Comparison of ENCODE assay signal across 8 cellular contexts in genomic region chr7:24979470-24979862, GRCh38. TPM values are rescaled to one million over a fixed set of nuclear protein-coding genes. Genes with fewer than 3 reads are reported as not detected.
A peak's percentile ranks its signal among the peaks of the same experiment; 100 is the strongest.
DNase-seq lines count a peak whose midpoint lies in the region; ATAC-seq, FAIRE-seq and TF ChIP-seq lines count a peak whose summit lies in the region.

No MANE protein-coding gene starts in this region.

- peaks cover 32% of the 10 kb centered on the region for H4K20me1 ChIP-seq in DND-41 (ENCODE audit: insufficient read depth, low read length)

- H2AFZ ChIP-seq in DND-41 (ENCODE audit: low read depth, low read length), result peak overlapping the region; percentile 75

- in situ Hi-C loops in G401 (cut with HindIII; ENCODE audit: low sequenced_read_pairs), result no loop called here

- H3K9ac ChIP-seq in DND-41 (ENCODE audit: low read depth, low read length), result peak overlapping the region; percentile 78
- peak overlapping the region; percentile 79 for H3K9ac ChIP-seq in iPS-15b (ENCODE audit: low read depth, low read length)

- H3K36me3 ChIP-seq in DND-41 (ENCODE audit: insufficient read depth, low read length), result no peaks in the 10 kb centered on the region; the same call in 1 of the 2 replicates
- no peaks in the 10 kb centered on the region for H3K36me3 ChIP-seq in iPS-15b (ENCODE audit: control insufficient read depth, insufficient read depth, low read length)
- no peaks in the 10 kb centered on the region for H3K36me3 ChIP-seq in small intestine (ENCODE audit: control insufficient read depth in 2 of 2, insufficient read depth in 2 of 2, low read length in 2 of 2)

- no peaks in the 10 kb centered on the region for H3K27me3 Mint-ChIP-seq in T-helper 17 cell

- H3K4me3 ChIP-seq in DND-41 (ENCODE audit: low read depth in 1 of 2, low read length in 2 of 2), result peak overlapping the region; percentile 65 to 71; a peak in 3 of 4 replicates
- peak overlapping the region; percentile 68 for H3K4me3 ChIP-seq in iPS-15b (ENCODE audit: low read depth, low read length)
- H3K4me3 ChIP-seq in small intestine (ENCODE audit: low read depth in 1 of 2, low read length in 2 of 2), result peak overlapping the region; percentile 82 to 93

- peaks cover 54% of the 10 kb centered on the region for H3K79me2 ChIP-seq in DND-41 (ENCODE audit: insufficient read depth, low read length)

- 0% methylated on average over 28 to 42 of the region's 42 CpGs for WGBS in small intestine, 3 donors

- H3K27ac ChIP-seq in DND-41 (ENCODE audit: low read length) (peak overlapping the region; percentile 73), angular gyrus (ENCODE audit: low read depth, low read length) (peak overlapping the region; percentile 63), small intestine (ENCODE audit: low read depth in 1 of 2, low read length in 1 of 2) (peak overlapping the region; percentile 88 to 92)

- FAIRE-seq in small intestine (lab: Jason Lieb, UNC), result no peak

- TF ChIP-seq CTCF in DND-41 (IDR thresholded peaks at IDR 0.05; ENCODE audit: borderline replicate concordance, extremely low read depth, low read length, poor library complexity, severe bottlenecking), result peak; percentile 42

- peak overlapping the region; percentile 96 for H3K4me3 Mint-ChIP-seq in T-helper 17 cell

- no peaks in the 10 kb centered on the region for H3K36me3 Mint-ChIP-seq in T-helper 17 cell (ENCODE audit: low read depth)

- DNase-seq in DND-41, result peak; percentile 84
- peak; percentile 68 for DNase-seq in HT1080 (ENCODE audit: low read depth)
- DNase-seq in T-helper 17 cell, result peak; percentile 64 to 72 (median 70)
- DNase-seq in small intestine, result peak; percentile 72
- no peak for DNase-seq in G401 (ENCODE audit: low spot score)

- H3K27me3 ChIP-seq in DND-41 (ENCODE audit: insufficient read depth, low read length, poor library complexity), result peaks cover 14% of the 10 kb centered on the region
- H3K27me3 ChIP-seq in iPS-15b (ENCODE audit: control insufficient read depth, insufficient read depth, low read length), result peaks cover 39% of the 10 kb centered on the region
- H3K27me3 ChIP-seq in small intestine (ENCODE audit: control insufficient read depth in 2 of 2, insufficient read depth in 2 of 2, low read length in 2 of 2), result no peaks in the 10 kb centered on the region

- peaks cover 56% of the 10 kb centered on the region for H3K4me1 Mint-ChIP-seq in T-helper 17 cell

- no peaks in the 10 kb centered on the region for H3K9me3 ChIP-seq in DND-41 (ENCODE audit: insufficient read depth, low read length, severe bottlenecking)
- H3K9me3 ChIP-seq in T-helper 17 cell (ENCODE audit: control insufficient read depth, low read length, poor library complexity, severe bottlenecking), result no peaks in the 10 kb centered on the region
- no peaks in the 10 kb centered on the region for H3K9me3 ChIP-seq in iPS-15b (ENCODE audit: control insufficient read depth, insufficient read depth, low read length)
- no peaks in the 10 kb centered on the region for H3K9me3 ChIP-seq in small intestine (ENCODE audit: control insufficient read depth, low read depth)

- ATAC-seq in DND-41 (ENCODE audit: insufficient read depth, low read depth) (peak; percentile 74), GM21360 (IDR thresholded peaks at IDR 0.05; ENCODE audit: unreplicated experiment) (peak; percentile 43), T-helper 17 cell (peak; percentile 63)

- H3K4me1 ChIP-seq in DND-41 (ENCODE audit: insufficient read depth, low read length) (peaks cover 57% of the 10 kb centered on the region), iPS-15b (ENCODE audit: control insufficient read depth, insufficient read depth, low read length) (peaks cover 11% of the 10 kb centered on the region), small intestine (ENCODE audit: control insufficient read depth in 2 of 2, insufficient read depth in 1 of 2, low read depth in 1 of 2, low read length in 1 of 2) (peaks cover 2 to 3% of the 10 kb centered on the region in 2 donors)

- peak overlapping the region; percentile 92 for H3K27ac Mint-ChIP-seq in T-helper 17 cell

- peak overlapping the region; percentile 89 for H3K4me2 ChIP-seq in DND-41 (ENCODE audit: insufficient read depth, low read length)

RNA-seq across cellular contexts. Expression of gene OSBPL3, which starts 0.5 kb away (rescaled TPM):
- total RNA-seq in HT1080 (2014; rRNA removed; shearing (Covaris generic)), result 20.9 and 30.7 TPM in 2 replicates
- polyA plus RNA-seq in HT1080 (2015; cell fraction: cytosol; rRNA removed), result 23.5 and 28.7 TPM in 2 replicates
- 65.6 and 83.7 TPM in 2 replicates for polyA plus RNA-seq in HT1080 (2015; cell fraction: nucleus; rRNA removed)
- 10 to 100 TPM; 54.8 to 54.9 TPM for total RNA-seq in T-helper 17 cell
- polyA plus RNA-seq in small intestine, result 10 to 100 TPM in 1 of 3 donors, 1 to 10 TPM in 2; 5.0 to 19.5 (median 10.0) TPM
- 3.6 and 7.1 TPM in 2 replicates for total RNA-seq in G401 (2014; rRNA removed; shearing (Covaris generic))
